Comparison of ENCODE assay signal across 29 cellular contexts in genomic region chr16:24849641-24850040, GRCh38. TPM values are rescaled to one million over a fixed set of nuclear protein-coding genes. Genes with fewer than 3 reads are reported as not detected.
"Had no signal": no experiment of that assay in that cellular context is flagged by ENCODE, and none has a peak within 500 bp of the region (broad histone marks: within the 10 kb centered on the region; RNA-seq: fewer than 3 reads in every experiment).

No MANE protein-coding gene starts in this region.

- H3K27ac ChIP-seq: neural progenitor cell, ovary, parathyroid adenoma, psoas muscle, right lobe of liver, skin epidermis, spleen, thoracic aorta, thyroid gland, tibial nerve, upper lobe of left lung, vagina had no signal

- H3K36me3 ChIP-seq: neural progenitor cell, ovary, right lobe of liver, spleen, thyroid gland, tibial nerve, upper lobe of left lung, vagina had no signal

- H3K27me3 ChIP-seq: neural progenitor cell, ovary, right lobe of liver, spleen, thyroid gland, tibial nerve, upper lobe of left lung, vagina had no signal

- DNase-seq: natural killer cell; occipital lobe; ovary; psoas muscle; right cardiac atrium; right lobe of liver; spleen; stimulated activated CD4-positive, alpha-beta T cell treated with anti-CD3 and anti-CD28 coated beads, Interleukin-12 subunit alpha, Interleukin-12 subunit beta, amount 100 ng/mL, for 4 hours; stimulated activated CD4-positive, alpha-beta T cell treated with anti-CD3 and anti-CD28 coated beads, Interleukin-1b, Interleukin-23, amount 100 ng/mL, for 48 hours; stimulated activated CD4-positive, alpha-beta T cell treated with anti-CD3 and anti-CD28 coated beads, Interleukin-4, amount 100 ng/mL, for 1 hour; stimulated activated CD4-positive, alpha-beta T cell treated with anti-CD3 and anti-CD28 coated beads, Interleukin-4, amount 100 ng/mL, for 4 hours; stimulated activated CD8-positive, alpha-beta memory T cell treated with anti-CD3 and anti-CD28 coated beads, Interleukin-4, amount 100 ng/mL, for 48 hours; stimulated activated naive CD4-positive, alpha-beta T cell; stimulated activated naive CD8-positive, alpha-beta T cell treated with anti-CD3 and anti-CD28 coated beads, Interleukin-15, amount 100 ng/mL, for 72 hours; stimulated activated naive CD8-positive, alpha-beta T cell treated with anti-CD3 and anti-CD28 coated beads, Interleukin-15, Interleukin-2, amounts not matched to agents 100 U/mL and 50 U/mL, for 24 hours; thyroid gland; upper lobe of left lung had no signal

- ATAC-seq: natural killer cell; right cardiac atrium; right lobe of liver; stimulated activated memory B cell treated with anti-CD40 and anti-IgM and Interleukin-4, amounts not matched to agents 10 μg/mL and 1 μg/mL and 100 μg/mL, for 72 hours; stimulated activated naive CD8-positive, alpha-beta T cell treated with anti-CD3 and anti-CD28 coated beads, Interleukin-15, amount 100 ng/mL, for 72 hours; stimulated activated naive CD8-positive, alpha-beta T cell treated with anti-CD3 and anti-CD28 coated beads, Interleukin-15, Interleukin-2, amounts not matched to agents 100 U/mL and 50 U/mL, for 24 hours had no signal

- H3K4me1 ChIP-seq: neural progenitor cell, parathyroid adenoma, psoas muscle, right lobe of liver, spleen, thyroid gland had no signal

- H3K4me3 ChIP-seq: neural progenitor cell, ovary, psoas muscle, right lobe of liver, skin epidermis, smooth muscle cell, spleen, thoracic aorta, thyroid gland, tibial nerve, upper lobe of left lung, vagina had no signal

- H3K9me3 ChIP-seq: ovary, psoas muscle, right lobe of liver, spleen, thoracic aorta, thyroid gland, tibial nerve, upper lobe of left lung, vagina had no signal

RNA-seq across cellular contexts. Expression of gene SLC5A11, which starts 3.9 kb away (rescaled TPM):
- total RNA-seq: occipital lobe, osteoblast, renal cortical epithelial cell, right cardiac atrium, smooth muscle cell, temporal lobe, tibial nerve, vagina had no signal
- polyA plus RNA-seq: neural cell, smooth muscle cell had no signal
